18 cellular contexts compared by ENCODE assay signal in genomic region chrX:108167211-108167872, GRCh38.
DNase-seq lines count a peak whose midpoint lies in the region; ATAC-seq and TF ChIP-seq lines count a peak whose summit lies in the region.
"Had no signal": no experiment of that assay in that cellular context is flagged by ENCODE, and none has a peak within 500 bp of the region (broad histone marks: within the 10 kb centered on the region; RNA-seq: fewer than 3 reads in every experiment).

No MANE protein-coding gene starts in this region.

- no peak for TF ChIP-seq POLR2A in HCT116 (IDR thresholded peaks at IDR 0.05; ENCODE audit: borderline replicate concordance, extremely low read depth, insufficient read depth, insufficient read length)

- no peak overlapping the region for H3K9ac ChIP-seq in HCT116 (ENCODE audit: low read length)

- H3K27me3 ChIP-seq in HCT116 (ENCODE audit: insufficient read depth, low read length) (no peaks in the 10 kb centered on the region), RWPE2 (ENCODE audit: insufficient read depth, poor library complexity, severe bottlenecking) (no peaks in the 10 kb centered on the region)
- H3K27me3 ChIP-seq: hepatocyte, ovary, upper lobe of left lung had no signal

- CTCF ChIA-PET in HCT116 (lab: Charles Lee) = no interaction called here

- POLR2A ChIA-PET in HCT116 (lab: Charles Lee) = no interaction called here

- no peak for TF ChIP-seq CTCF in HCT116 (IDR thresholded peaks at IDR 0.05 in 2 of 3, conservative IDR thresholded peaks at IDR 0.05 in 1 of 3; ENCODE audit: borderline replicate concordance in 1 of 3, insufficient read depth in 1 of 3, low read depth in 2 of 3, low read length in 2 of 3)
- TF ChIP-seq CTCF in RWPE2 (IDR thresholded peaks at IDR 0.05; ENCODE audit: poor library complexity, severe bottlenecking) = no peak
- TF ChIP-seq CTCF in fibroblast of the aortic adventitia (IDR thresholded peaks at IDR 0.05; ENCODE audit: insufficient read depth, low read length) = no peak

- DNase-seq in COLO829 (ENCODE audit: low spot score) = peak; percentile 16
- peak; percentile 23 for DNase-seq in HCT116 (ENCODE audit: low read depth, low spot score)
- DNase-seq in RWPE2 (ENCODE audit: low spot score) = no peak
- DNase-seq in fibroblast of the aortic adventitia (ENCODE audit: low read depth) = peak; percentile 66
- no peak for DNase-seq in ureter (ENCODE audit: low spot score)
- no peak for DNase-seq in foreskin melanocyte
- DNase-seq in DMS114 treated with DMSO at 0.1 percent for 48 hours (lab: John Stamatoyannopoulos, UW; ENCODE audit: unreplicated experiment) = no peak
- DNase-seq: activated naive CD4-positive, alpha-beta T cell treated with anti-CD3 and anti-CD28 coated beads, Interleukin-2, amount 50 U/mL, for 16 hours; DMS79 treated with DMSO at 0.1 percent for 48 hours; left cardiac atrium; NCI-H526 treated with DMSO at 0.1 percent for 48 hours; RPMI8226; stimulated activated naive CD4-positive, alpha-beta T cell treated with Interleukin-2 at 50 U/mL for 16 hours; upper lobe of left lung had no signal

- H3K4me3 ChIP-seq in HCT116 (replicated peaks in 1 of 2; ENCODE audit: low read depth in 1 of 2, low read length in 2 of 2) (no peak overlapping the region), RWPE2 (ENCODE audit: severe bottlenecking) (no peak overlapping the region), fibroblast of the aortic adventitia (ENCODE audit: low read depth, low read length) (no peak overlapping the region)
- H3K4me3 ChIP-seq: GM12878, hepatocyte, ovary, upper lobe of left lung had no signal

- H2AFZ ChIP-seq in HCT116 (ENCODE audit: low read depth, low read length, poor library complexity, severe bottlenecking) = peak overlapping the region; percentile 94
- H2AFZ ChIP-seq: hepatocyte had no signal

- H3K27ac ChIP-seq in HCT116 (ENCODE audit: low read depth, low read length) = no peak overlapping the region
- H3K27ac ChIP-seq in RWPE2 (ENCODE audit: poor library complexity, severe bottlenecking) = no peak overlapping the region
- H3K27ac ChIP-seq: hepatocyte, ovary, upper lobe of left lung had no signal

- H3K79me2 ChIP-seq in HCT116 (ENCODE audit: insufficient read depth, low read length) = no peaks in the 10 kb centered on the region
- H3K79me2 ChIP-seq: hepatocyte had no signal

- TF ChIP-seq RAD21 in HCT116 (IDR thresholded peaks at IDR 0.05; ENCODE audit: low read depth) = no peak

- H3K9me3 ChIP-seq in HCT116 (ENCODE audit: control insufficient read depth in 1 of 2, insufficient read depth in 1 of 2, low read depth in 1 of 2, low read length in 2 of 2) (no peaks in the 10 kb centered on the region), RWPE2 (ENCODE audit: severe bottlenecking) (no peaks in the 10 kb centered on the region)
- H3K9me3 ChIP-seq: ovary, upper lobe of left lung had no signal

- no TSS peak for BruUV-seq in HCT116 (replicated peaks; lab: Mats Ljungman, UMichigan)

- intact Hi-C loops in HCT116 (cut with micrococcal nuclease) = no loop called here

- no peaks in the 10 kb centered on the region for H4K20me1 ChIP-seq in HCT116 (ENCODE audit: insufficient read depth)

- H3K4me1 ChIP-seq in HCT116 (ENCODE audit: control insufficient read depth in 1 of 2, insufficient read depth in 2 of 2, low read length in 2 of 2) (peaks cover 14 to 16% of the 10 kb centered on the region in 2 experiments), RWPE2 (ENCODE audit: insufficient read depth, poor library complexity, severe bottlenecking) (no peaks in the 10 kb centered on the region)
- H3K4me1 ChIP-seq: upper lobe of left lung had no signal

- H3K9me2 ChIP-seq in HCT116 (ENCODE audit: insufficient read depth) = no peaks in the 10 kb centered on the region

- no peaks in the 10 kb centered on the region for H3K36me3 ChIP-seq in HCT116 (ENCODE audit: control insufficient read depth in 1 of 2, insufficient read depth in 2 of 2, low read length in 2 of 2)
- no peaks in the 10 kb centered on the region for H3K36me3 ChIP-seq in RWPE2 (ENCODE audit: low read depth)
- H3K36me3 ChIP-seq: ovary, upper lobe of left lung had no signal

- RAD21 ChIA-PET in HCT116 (lab: Charles Lee; ENCODE audit: low non-redundant PET in 1 of 2, low total read pairs in 2 of 2, uncharacterized antibody in 2 of 2, unreplicated experiment in 2 of 2) = no interaction called here

- ATAC-seq in HCT116 (peak; percentile 74), RWPE2 (ENCODE audit: low read depth) (peak; percentile 81), HG03378 (IDR thresholded peaks at IDR 0.05; ENCODE audit: unreplicated experiment) (no peak)
- ATAC-seq: GM12878 had no signal

- H3K4me2 ChIP-seq in HCT116 (ENCODE audit: low read length) = peak overlapping the region; percentile 39
- H3K4me2 ChIP-seq: hepatocyte had no signal

TF ChIP-seq in HCT116, 20 proteins besides CTCF, POLR2A, EP300 and RAD21:
- TF ChIP-seq POLR2AphosphoS5 (IDR thresholded peaks at IDR 0.05; ENCODE audit: low read depth, low read length) (no peak), YY1 (IDR thresholded peaks at IDR 0.05; ENCODE audit: extremely low read depth, insufficient replicate concordance, low read depth, low read length) (no peak), JUND (IDR thresholded peaks at IDR 0.05) (peak; percentile 38; the same call in 1 of the 2 replicates), FOSL1 (IDR thresholded peaks at IDR 0.05; ENCODE audit: low read depth) (peak; percentile 28; the same call in 1 of the 2 replicates)

Comparison
In these comparisons a context has a peak if more than half of its experiments do, and no peak if none do; other contexts are left out.
1. DNase-seq: peak in COLO829 (single experiment), HCT116 (single experiment) and fibroblast of the aortic adventitia (single experiment); none in RWPE2 (single experiment), ureter (single experiment), foreskin melanocyte (single experiment) and DMS114 treated with DMSO at 0.1 percent for 48 hours (single experiment).